9 cellular contexts compared by ENCODE assay signal in the genomic region with DNA sequence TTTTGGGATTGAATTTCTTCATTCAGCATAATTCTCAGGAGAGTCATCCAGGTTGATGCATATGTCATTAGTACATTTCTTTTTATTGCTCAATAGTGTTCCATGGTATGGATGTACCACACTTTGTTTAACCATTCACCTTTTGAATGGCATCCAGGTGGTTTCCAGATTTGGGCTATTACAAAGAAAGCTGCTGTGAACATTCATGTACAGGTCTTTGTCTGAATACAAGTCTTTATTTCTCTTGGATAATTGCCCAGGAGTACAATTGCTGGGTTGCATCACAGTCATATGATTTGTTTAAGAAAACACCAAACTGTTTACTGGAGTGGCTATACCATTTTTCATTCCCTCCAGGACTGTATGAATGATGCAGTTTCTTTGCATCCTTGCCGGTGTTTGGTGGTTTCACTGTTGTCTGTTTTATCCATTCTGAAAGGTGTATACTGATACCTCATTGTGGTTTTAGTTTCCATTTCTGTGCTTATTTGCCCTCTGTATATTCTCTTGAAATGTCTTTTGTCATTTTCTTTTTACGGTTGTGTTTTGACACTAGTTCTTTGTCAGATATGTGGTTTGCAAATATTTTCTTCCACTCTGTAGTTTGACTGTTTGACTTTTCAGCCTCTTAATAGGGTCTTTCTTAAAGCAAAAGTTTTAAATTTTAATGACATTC. TPM values are rescaled to one million over a fixed set of nuclear protein-coding genes. Genes with fewer than 3 reads are reported as not detected.
DNase-seq lines count a peak whose midpoint lies in the region; ATAC-seq and TF ChIP-seq lines count a peak whose summit lies in the region.
"Had no signal": no experiment of that assay in that cellular context is flagged by ENCODE, and none has a peak within 500 bp of the region (broad histone marks: within the 10 kb centered on the region; RNA-seq: fewer than 3 reads in every experiment).

No MANE protein-coding gene starts in this region.

- no peak overlapping the region for H3K4me3 ChIP-seq in GM12865 (ENCODE audit: low read depth, low read length)
- no peak overlapping the region for H3K4me3 ChIP-seq in effector memory CD4-positive, alpha-beta T cell (ENCODE audit: insufficient read depth, low read depth, low read length, poor library complexity, severe bottlenecking)
- H3K4me3 ChIP-seq: lung had no signal

- no peaks in the 10 kb centered on the region for H3K27me3 ChIP-seq in effector memory CD4-positive, alpha-beta T cell (replicated peaks; ENCODE audit: control insufficient read depth, insufficient read depth, low read length, poor library complexity, severe bottlenecking)

- no peak overlapping the region for H3K27ac ChIP-seq in effector memory CD4-positive, alpha-beta T cell (ENCODE audit: insufficient read depth, low read length, poor library complexity, severe bottlenecking)

- H3K36me3 ChIP-seq in effector memory CD4-positive, alpha-beta T cell (ENCODE audit: control insufficient read depth, insufficient read depth, low read length) = peaks cover 25% of the 10 kb centered on the region

- peaks cover 56% of the 10 kb centered on the region for H3K36me3 Mint-ChIP-seq in T-helper 2 cell treated with Interferon-gamma antibody and Interleukin-4, amounts not matched to agents 5 μg/mL and 100 μg/mL, for 36 hours (ENCODE audit: low read depth)
- peaks cover 30% of the 10 kb centered on the region for H3K36me3 Mint-ChIP-seq in osteocyte (ENCODE audit: unreplicated experiment)

- no peaks in the 10 kb centered on the region for H3K4me1 ChIP-seq in effector memory CD4-positive, alpha-beta T cell (ENCODE audit: control insufficient read depth, insufficient read depth, low read length, poor library complexity, severe bottlenecking)

- peak; percentile 99 for ATAC-seq in GM21390 (IDR thresholded peaks at IDR 0.05; ENCODE audit: unreplicated experiment)
- ATAC-seq in HG03521 (IDR thresholded peaks at IDR 0.05; ENCODE audit: unreplicated experiment) = peak; percentile 98

- no peaks in the 10 kb centered on the region for H3K27me3 Mint-ChIP-seq in T-helper 2 cell treated with Interferon-gamma antibody and Interleukin-4, amounts not matched to agents 5 μg/mL and 100 μg/mL, for 36 hours (ENCODE audit: low read depth)
- no peaks in the 10 kb centered on the region for H3K27me3 Mint-ChIP-seq in osteocyte (ENCODE audit: unreplicated experiment)

- peak; percentile 85 for DNase-seq in GM12865 (ENCODE audit: low read depth)
- DNase-seq in T-helper 2 cell treated with Interferon-gamma antibody and Interleukin-4, amounts not matched to agents 5 μg/mL and 100 μg/mL, for 36 hours (ENCODE audit: low spot score) = peak; percentile 56
- DNase-seq in osteocyte (ENCODE audit: extremely low spot score, unreplicated experiment) = no peak
- DNase-seq in T1000 (lab: John Stamatoyannopoulos, UW) = no peak
- DNase-seq in stimulated activated CD4-positive, alpha-beta T cell treated with anti-CD3 and anti-CD28 coated beads, Interleukin-4, amount 100 ng/mL, for 4 hours = no peak
- no peak for DNase-seq in effector memory CD4-positive, alpha-beta T cell

- peak overlapping the region; percentile 69 for H3K27ac Mint-ChIP-seq in T-helper 2 cell treated with Interferon-gamma antibody and Interleukin-4, amounts not matched to agents 5 μg/mL and 100 μg/mL, for 36 hours
- H3K27ac Mint-ChIP-seq in osteocyte (ENCODE audit: unreplicated experiment) = peak overlapping the region; percentile 39

- peaks cover 59% of the 10 kb centered on the region for H3K4me1 Mint-ChIP-seq in T-helper 2 cell treated with Interferon-gamma antibody and Interleukin-4, amounts not matched to agents 5 μg/mL and 100 μg/mL, for 36 hours (ENCODE audit: low read depth)
- peaks cover 20% of the 10 kb centered on the region for H3K4me1 Mint-ChIP-seq in osteocyte (ENCODE audit: unreplicated experiment)

- H3K9me3 Mint-ChIP-seq in T-helper 2 cell treated with Interferon-gamma antibody and Interleukin-4, amounts not matched to agents 5 μg/mL and 100 μg/mL, for 36 hours = no peaks in the 10 kb centered on the region
- H3K9me3 Mint-ChIP-seq in osteocyte (ENCODE audit: unreplicated experiment) = no peaks in the 10 kb centered on the region

- TF ChIP-seq CTCF in GM12865 (IDR thresholded peaks at IDR 0.05; ENCODE audit: insufficient read depth, low read depth, low read length, missing control alignments) = no peak
- TF ChIP-seq CTCF in osteocyte (IDR thresholded peaks at IDR 0.05) = no peak

- H3K4me3 Mint-ChIP-seq in T-helper 2 cell treated with Interferon-gamma antibody and Interleukin-4, amounts not matched to agents 5 μg/mL and 100 μg/mL, for 36 hours = peak overlapping the region; percentile 15
- peak overlapping the region; percentile 35 for H3K4me3 Mint-ChIP-seq in osteocyte (ENCODE audit: unreplicated experiment)

- H3K9me3 ChIP-seq in effector memory CD4-positive, alpha-beta T cell (ENCODE audit: control insufficient read depth, low read length) = no peaks in the 10 kb centered on the region

RNA-seq across cellular contexts. Expression of a gene that starts 8.8 kb away (rescaled TPM):
- total RNA-seq in osteocyte = 14.8 and 16.2 TPM in 2 replicates

Comparison
In these comparisons a context has a peak if more than half of its experiments do, and no peak if none do; other contexts are left out.
1. DNase-seq: peak in GM12865 (single experiment) and T-helper 2 cell treated with Interferon-gamma antibody and Interleukin-4, amounts not matched to agents 5 μg/mL and 100 μg/mL, for 36 hours (single experiment); none in osteocyte (single experiment), T1000 (single experiment), stimulated activated CD4-positive, alpha-beta T cell treated with anti-CD3 and anti-CD28 coated beads, Interleukin-4, amount 100 ng/mL, for 4 hours (0 of 2) and effector memory CD4-positive, alpha-beta T cell (0 of 3).